In genomic region chr2:96304606-96305005, GRCh38 we compare ENCODE assay signal across 1 cellular context.
TF ChIP-seq lines count a peak whose summit lies in the region.

No MANE protein-coding gene starts in this region.

TF ChIP-seq in IMR-90, 13 proteins besides CTCF, POLR2A, EP300 and RAD21 (continued from another document):
- TF ChIP-seq RCOR1 (IDR thresholded peaks at IDR 0.05; ENCODE audit: insufficient replicate concordance, low read length) (no peak), SMC3 (IDR thresholded peaks at IDR 0.05; ENCODE audit: low read depth, low read length) (no peak), USF2 (IDR thresholded peaks at IDR 0.05; ENCODE audit: low read depth, low read length) (no peak), NFE2L2 (IDR thresholded peaks at IDR 0.05; ENCODE audit: low read depth, low read length) (no peak), MAFK (IDR thresholded peaks at IDR 0.05; ENCODE audit: low read depth, low read length) (no peak), CHD1 (IDR thresholded peaks at IDR 0.05; ENCODE audit: low read depth, low read length) (no peak)
TF ChIP-seq in IMR-90: peak in this region for 0.
